ENCODE assay signal across 11 cellular contexts in the genomic region with DNA sequence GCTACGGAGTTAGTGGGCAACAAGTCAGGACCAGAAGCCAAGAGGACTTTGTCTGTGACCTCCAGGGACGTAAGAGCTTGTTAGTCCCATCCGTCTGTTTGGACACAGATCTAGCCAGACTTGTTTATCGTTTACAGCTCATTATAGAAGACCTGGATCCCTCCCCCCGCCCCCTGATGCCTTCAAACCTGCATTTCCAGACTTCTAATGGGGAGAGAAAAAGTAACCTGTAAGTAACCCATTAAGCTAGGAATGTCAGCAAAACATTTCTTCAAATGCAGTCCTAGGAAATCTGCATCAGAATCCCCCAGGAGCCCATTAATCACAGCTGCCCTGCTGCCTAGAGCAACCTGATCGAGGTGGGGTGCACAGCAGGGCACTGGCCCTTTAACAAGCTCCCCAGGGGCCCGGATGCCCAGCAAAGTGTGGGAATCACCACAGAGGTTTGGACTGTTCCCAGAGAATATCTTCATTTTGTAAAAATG.
A peak's percentile ranks its signal among the peaks of the same experiment; 100 is the strongest.
DNase-seq lines count a peak whose midpoint lies in the region; ATAC-seq and TF ChIP-seq lines count a peak whose summit lies in the region.
"Had no signal": no experiment of that assay in that cellular context is flagged by ENCODE, and none has a peak within 500 bp of the region (broad histone marks: within the 10 kb centered on the region; RNA-seq: fewer than 3 reads in every experiment).

No MANE protein-coding gene starts in this region.

- no peaks in the 10 kb centered on the region for H3K9me3 ChIP-seq in WERI-Rb-1 (ENCODE audit: severe bottlenecking)

- H3K36me3 ChIP-seq in WERI-Rb-1: peaks cover 18% of the 10 kb centered on the region

- H3K27ac ChIP-seq in 22Rv1 (peak overlapping the region; percentile 80), WERI-Rb-1 (peak overlapping the region; percentile 86; the same call in 1 of the 2 replicates)

- DNase-seq in ELF-1 (ENCODE audit: low read depth, low spot score): peak; percentile 91
- no peak for DNase-seq in WERI-Rb-1
- peak; percentile 49 for DNase-seq in iPS-NIHi11 (ENCODE audit: low spot score)
- DNase-seq: COR-L47, NCI-H1092, small intestine had no signal

- no peak for ATAC-seq in GM19455 (IDR thresholded peaks at IDR 0.05; ENCODE audit: unreplicated experiment)
- no peak for ATAC-seq in GM21390 (IDR thresholded peaks at IDR 0.05; ENCODE audit: unreplicated experiment)
- ATAC-seq in HG03139 (IDR thresholded peaks at IDR 0.05; ENCODE audit: unreplicated experiment): no peak
- ATAC-seq in HG02763 (IDR thresholded peaks at IDR 0.05; ENCODE audit: unreplicated experiment): no peak

- TF ChIP-seq CTCF in 22Rv1 (IDR thresholded peaks at IDR 0.05): no peak
- TF ChIP-seq CTCF in WERI-Rb-1 (IDR thresholded peaks at IDR 0.05; ENCODE audit: low read depth, low read length): no peak

- no peak overlapping the region for H3K4me3 ChIP-seq in WERI-Rb-1 (ENCODE audit: low read depth, low read length)

- no peaks in the 10 kb centered on the region for H3K27me3 ChIP-seq in WERI-Rb-1 (ENCODE audit: insufficient read depth, low read depth, severe bottlenecking)
